In genomic region chr12:122724641-122725243, GRCh38 we compare ENCODE assay signal across 20 cellular contexts. TPM values are rescaled to one million over a fixed set of nuclear protein-coding genes. Genes with fewer than 3 reads are reported as not detected.
DNase-seq lines count a peak whose midpoint lies in the region; ATAC-seq and TF ChIP-seq lines count a peak whose summit lies in the region.
"Had no signal": no experiment of that assay in that cellular context is flagged by ENCODE, and none has a peak within 500 bp of the region (broad histone marks: within the 10 kb centered on the region; RNA-seq: fewer than 3 reads in every experiment).

No MANE protein-coding gene starts in this region.

- no peak overlapping the region for H3K9ac ChIP-seq in mammary epithelial cell (ENCODE audit: insufficient read depth, low read length)

- dilution Hi-C loops in mammary epithelial cell (cut with HindIII; ENCODE audit: low sequenced_read_pairs) = no loop called here

- no peak overlapping the region for H3K4me2 ChIP-seq in mammary epithelial cell (ENCODE audit: insufficient read depth, low read depth, low read length)

- in situ Hi-C loops in mammary epithelial cell (cut with MboI; ENCODE audit: low sequenced_read_pairs in 2 of 2) = no loop called here

- no peaks in the 10 kb centered on the region for H3K36me3 Mint-ChIP-seq in activated T-cell treated with anti-CD3 and anti-CD28 coated beads, Interleukin-2, amount 50 U/mL, for 24 hours (ENCODE audit: low read depth)
- no peaks in the 10 kb centered on the region for H3K36me3 Mint-ChIP-seq in stimulated activated naive B cell treated with anti-CD40 and anti-IgM and Interleukin-4, amounts not matched to agents 10 μg/mL and 1 μg/mL and 100 μg/mL, for 72 hours
- H3K36me3 Mint-ChIP-seq: activated CD8-positive, alpha-beta memory T cell treated with anti-CD3 and anti-CD28 coated beads, Interleukin-2, amount 10 ng/mL, durations not matched to agents 7 days and 5 days had no signal

- no peaks in the 10 kb centered on the region for H4K20me1 ChIP-seq in mammary epithelial cell (ENCODE audit: insufficient read depth, low read length)

- intact Hi-C loops in mammary epithelial cell (cut with micrococcal nuclease) = no loop called here

- H3K4me3 ChIP-seq in mammary epithelial cell (replicated peaks in 1 of 3; ENCODE audit: insufficient read depth in 1 of 3, low read depth in 2 of 3, low read length in 3 of 3) = no peak overlapping the region
- H3K4me3 ChIP-seq: MG63, right lobe of liver, uterus had no signal

- peak; percentile 28 for DNase-seq in activated T-cell treated with anti-CD3 and anti-CD28 coated beads, Interleukin-2, amount 50 U/mL, for 24 hours
- no peak for DNase-seq in activated T-cell treated with anti-CD3 and anti-CD28 coated beads, Interleukin-2, amount 50 U/mL, for 48 hours
- DNase-seq in mammary epithelial cell (no peak), glomerular visceral epithelial cell (ENCODE audit: extremely low spot score) (no peak), mucosa of gallbladder (ENCODE audit: low spot score) (no peak)
- no peak for DNase-seq in stimulated activated naive B cell treated with anti-CD40 and anti-IgM and Interleukin-4, amounts not matched to agents 10 μg/mL and 1 μg/mL and 100 μg/mL, for 72 hours
- DNase-seq in activated CD8-positive, alpha-beta memory T cell treated with anti-CD3 and anti-CD28 coated beads, Interleukin-2, amount 50 U/mL, for 4 hours = no peak
- DNase-seq: activated CD4-positive, CD25-positive, alpha-beta regulatory T cell treated with anti-CD3 and anti-CD28 coated beads, Interleukin-2, amount 50 U/mL, for 72 hours; activated CD8-positive, alpha-beta memory T cell treated with anti-CD3 and anti-CD28 coated beads, Interleukin-2, amount 10 ng/mL, durations not matched to agents 7 days and 5 days; activated gamma-delta T cell; cerebellar nuclear complex; GOT3; MG63; NCI-H187; right lobe of liver; uterus had no signal

- H2AFZ ChIP-seq in mammary epithelial cell (ENCODE audit: low read depth, low read length) = no peak overlapping the region

- H3K9me3 Mint-ChIP-seq in activated T-cell treated with anti-CD3 and anti-CD28 coated beads, Interleukin-2, amount 50 U/mL, for 24 hours = no peaks in the 10 kb centered on the region
- H3K9me3 Mint-ChIP-seq in stimulated activated naive B cell treated with anti-CD40 and anti-IgM and Interleukin-4, amounts not matched to agents 10 μg/mL and 1 μg/mL and 100 μg/mL, for 72 hours = no peaks in the 10 kb centered on the region

- TF ChIP-seq CTCF in mammary epithelial cell (conservative IDR thresholded peaks at IDR 0.05 in 1 of 2, IDR thresholded peaks at IDR 0.05 in 1 of 2; ENCODE audit: extremely low read depth in 1 of 2, insufficient read depth in 1 of 2, low read depth in 1 of 2, low read length in 2 of 2) = no peak

- no peaks in the 10 kb centered on the region for H3K9me3 ChIP-seq in mammary epithelial cell (replicated peaks; ENCODE audit: insufficient read depth, low read length)
- H3K9me3 ChIP-seq: MG63, right lobe of liver, uterus had no signal

- no peaks in the 10 kb centered on the region for H3K36me3 ChIP-seq in mammary epithelial cell (ENCODE audit: insufficient read depth, low read length)
- H3K36me3 ChIP-seq: MG63, right lobe of liver, uterus had no signal

- no peak overlapping the region for H3K4me3 Mint-ChIP-seq in activated T-cell treated with anti-CD3 and anti-CD28 coated beads, Interleukin-2, amount 50 U/mL, for 24 hours
- H3K4me3 Mint-ChIP-seq in stimulated activated naive B cell treated with anti-CD40 and anti-IgM and Interleukin-4, amounts not matched to agents 10 μg/mL and 1 μg/mL and 100 μg/mL, for 72 hours = no peak overlapping the region
- H3K4me3 Mint-ChIP-seq: activated CD8-positive, alpha-beta memory T cell treated with anti-CD3 and anti-CD28 coated beads, Interleukin-2, amount 10 ng/mL, durations not matched to agents 7 days and 5 days had no signal

- no peak overlapping the region for H3K27ac Mint-ChIP-seq in activated T-cell treated with anti-CD3 and anti-CD28 coated beads, Interleukin-2, amount 50 U/mL, for 24 hours
- H3K27ac Mint-ChIP-seq in stimulated activated naive B cell treated with anti-CD40 and anti-IgM and Interleukin-4, amounts not matched to agents 10 μg/mL and 1 μg/mL and 100 μg/mL, for 72 hours = peak overlapping the region; percentile 70
- H3K27ac Mint-ChIP-seq: activated CD8-positive, alpha-beta memory T cell treated with anti-CD3 and anti-CD28 coated beads, Interleukin-2, amount 10 ng/mL, durations not matched to agents 7 days and 5 days had no signal

- H3K27me3 ChIP-seq in mammary epithelial cell (ENCODE audit: insufficient read depth, low read length) = no peaks in the 10 kb centered on the region
- H3K27me3 ChIP-seq: MG63, right lobe of liver, uterus had no signal

- H3K27me3 Mint-ChIP-seq in activated T-cell treated with anti-CD3 and anti-CD28 coated beads, Interleukin-2, amount 50 U/mL, for 24 hours = peaks cover 4% of the 10 kb centered on the region
- no peaks in the 10 kb centered on the region for H3K27me3 Mint-ChIP-seq in stimulated activated naive B cell treated with anti-CD40 and anti-IgM and Interleukin-4, amounts not matched to agents 10 μg/mL and 1 μg/mL and 100 μg/mL, for 72 hours

- no TSS peak for BruUV-seq in mammary epithelial cell (replicated peaks; lab: Mats Ljungman, UMichigan)

- WGBS in mammary epithelial cell (ENCODE audit: low coverage, missing lambda C conversion rate) = 97% methylated on average over 12 of the region's 12 CpGs

- H3K79me2 ChIP-seq in mammary epithelial cell (ENCODE audit: insufficient read depth, low read length) = peaks cover 44% of the 10 kb centered on the region

- peaks cover 66% of the 10 kb centered on the region for H3K4me1 Mint-ChIP-seq in activated T-cell treated with anti-CD3 and anti-CD28 coated beads, Interleukin-2, amount 50 U/mL, for 24 hours (ENCODE audit: low read depth)
- peaks cover 31 to 55% of the 10 kb centered on the region in 2 donors for H3K4me1 Mint-ChIP-seq in stimulated activated naive B cell treated with anti-CD40 and anti-IgM and Interleukin-4, amounts not matched to agents 10 μg/mL and 1 μg/mL and 100 μg/mL, for 72 hours

- H3K27ac ChIP-seq in mammary epithelial cell (ENCODE audit: insufficient read depth, low read depth, low read length) = peak overlapping the region; percentile 90
- H3K27ac ChIP-seq: right lobe of liver, uterus had no signal

- ATAC-seq in HG03354 (IDR thresholded peaks at IDR 0.05; ENCODE audit: poor library complexity, severe bottlenecking, unreplicated experiment) = peak; percentile 56
- ATAC-seq in stimulated activated naive B cell treated with anti-CD40 and anti-IgM and Interleukin-4, amounts not matched to agents 10 μg/mL and 1 μg/mL and 100 μg/mL, for 72 hours (replicated peaks) = peak; percentile 63 to 65
- ATAC-seq: activated CD8-positive, alpha-beta memory T cell treated with anti-CD3 and anti-CD28 coated beads, Interleukin-2, amount 10 ng/mL, durations not matched to agents 7 days and 5 days; right lobe of liver had no signal

- H3K4me1 ChIP-seq in mammary epithelial cell (ENCODE audit: insufficient read depth, low read length) = peaks cover 64% of the 10 kb centered on the region
- H3K4me1 ChIP-seq: right lobe of liver, uterus had no signal

- CTCF ChIA-PET in mammary epithelial cell (lab: Charles Lee; ENCODE audit: low non-redundant PET) = no interaction called here

RNA-seq across cellular contexts. Expression of gene HCAR1, which starts 5.9 kb away (rescaled TPM):
- total RNA-seq in mammary epithelial cell = 1 to 10 TPM; 5.5 to 8.8 TPM
- 4.3 TPM for polyA plus RNA-seq in mammary epithelial cell
- 14.1 TPM for polyA minus RNA-seq in mammary epithelial cell
- 0.20 TPM for total RNA-seq in mucosa of gallbladder
- total RNA-seq: mononuclear cell, right lobe of liver, SK-MEL-5 had no signal
- polyA plus RNA-seq: CD14-positive monocyte had no signal

RNA-seq across cellular contexts. Expression of gene HCAR3, which starts 8.1 kb away (rescaled TPM):
- total RNA-seq in mammary epithelial cell (under 1 TPM; 0.33 to 0.78 TPM), mucosa of gallbladder (not detected)
- polyA plus RNA-seq in mammary epithelial cell = 0.65 TPM
- polyA minus RNA-seq in mammary epithelial cell = not detected
- total RNA-seq: SK-MEL-5, uterus had no signal

RNA-seq across cellular contexts. Expression of gene HCAR2, which starts 21.6 kb away (rescaled TPM):
- under 1 TPM; 0.17 to 0.28 TPM for total RNA-seq in mammary epithelial cell
- 0.19 TPM for polyA plus RNA-seq in mammary epithelial cell
- not detected for polyA minus RNA-seq in mammary epithelial cell
- total RNA-seq in mucosa of gallbladder = not detected
- total RNA-seq: activated CD8-positive, alpha-beta memory T cell treated with anti-CD3 and anti-CD28 coated beads, Interleukin-2, amount 10 ng/mL, durations not matched to agents 7 days and 5 days; SK-MEL-5; uterus had no signal

RNA-seq across cellular contexts. Expression of gene DENR, which starts 27.9 kb away (rescaled TPM):
- 10 to 100 TPM; 42.5 to 73.0 TPM for total RNA-seq in mammary epithelial cell
- 23.0 TPM for polyA plus RNA-seq in mammary epithelial cell
- 38.3 TPM for polyA minus RNA-seq in mammary epithelial cell
- total RNA-seq in mucosa of gallbladder = 38.0 TPM

RNA-seq across cellular contexts. Expression of gene CCDC62, which starts 49.6 kb away (rescaled TPM):
- 1 to 10 TPM in 1 of 2 donors, under 1 TPM in 1; 0.26 to 1.0 TPM for total RNA-seq in mammary epithelial cell
- 0.06 TPM for polyA plus RNA-seq in mammary epithelial cell
- polyA minus RNA-seq in mammary epithelial cell = not detected
- total RNA-seq in mucosa of gallbladder = 0.32 TPM
